22 cellular contexts compared by ENCODE assay signal in the genomic region with DNA sequence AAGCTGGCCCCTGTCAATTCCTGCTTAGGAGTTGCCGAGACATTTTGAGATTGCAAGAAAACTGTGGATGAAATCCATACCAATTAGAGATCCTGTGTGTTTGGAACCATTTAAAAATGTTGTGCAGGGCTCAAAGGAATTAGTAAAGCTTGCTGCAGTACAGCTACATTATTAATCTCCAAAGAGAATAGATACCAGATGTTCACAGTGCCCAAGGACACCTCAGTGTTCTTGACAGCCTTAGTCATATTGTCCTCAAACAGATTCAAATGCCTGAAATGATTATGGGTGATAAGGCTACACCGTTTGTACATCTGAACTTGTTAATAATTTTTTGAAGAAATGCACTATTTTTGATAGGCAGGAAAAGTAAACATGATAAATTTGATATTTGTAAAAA.
"Had no signal": no experiment of that assay in that cellular context is flagged by ENCODE, and none has a peak within 500 bp of the region (broad histone marks: within the 10 kb centered on the region; RNA-seq: fewer than 3 reads in every experiment).

No MANE protein-coding gene starts in this region.

- DNase-seq: activated CD4-positive, alpha-beta T cell treated with anti-CD3 and anti-CD28 coated beads for 48 hours; activated CD8-positive, alpha-beta memory T cell treated with anti-CD3 and anti-CD28 coated beads, Interleukin-2, amount 50 U/mL, for 4 hours; activated CD8-positive, alpha-beta T cell treated with anti-CD3 and anti-CD28 coated beads, Interleukin-2, amount 10 ng/mL, durations not matched to agents 7 days and 5 days; activated gamma-delta T cell; activated T-cell treated with anti-CD3 and anti-CD28 coated beads, Interleukin-2, amount 50 U/mL, for 48 hours; amygdala; body of pancreas; caudate nucleus; colonic mucosa; foreskin melanocyte; mesenchymal stem cell; nephron progenitor cell; right cardiac atrium; small intestine; stimulated activated CD4-positive, alpha-beta T cell treated with anti-CD3 and anti-CD28 coated beads, Interleukin-4, amount 100 ng/mL, for 4 hours; stimulated activated CD8-positive, alpha-beta memory T cell treated with anti-CD3 and anti-CD28 coated beads, Interleukin-4, amount 100 ng/mL, for 48 hours; stimulated activated naive CD8-positive, alpha-beta T cell treated with anti-CD3 and anti-CD28 coated beads, Interleukin-15, Interleukin-2, amounts not matched to agents 100 U/mL and 50 U/mL, for 24 hours; T-helper 2 cell; upper lobe of right lung had no signal

- H3K4me3 ChIP-seq: body of pancreas, colonic mucosa, prostate gland, upper lobe of right lung had no signal

- ATAC-seq: activated CD8-positive, alpha-beta T cell treated with anti-CD3 and anti-CD28 coated beads, Interleukin-2, amount 10 ng/mL, durations not matched to agents 7 days and 5 days; body of pancreas; esophagus mucosa; right cardiac atrium; stimulated activated naive CD8-positive, alpha-beta T cell treated with anti-CD3 and anti-CD28 coated beads, Interleukin-15, Interleukin-2, amounts not matched to agents 100 U/mL and 50 U/mL, for 24 hours; upper lobe of right lung; WTC11 had no signal
